Comparison of ENCODE assay signal across 18 cellular contexts in the genomic region with DNA sequence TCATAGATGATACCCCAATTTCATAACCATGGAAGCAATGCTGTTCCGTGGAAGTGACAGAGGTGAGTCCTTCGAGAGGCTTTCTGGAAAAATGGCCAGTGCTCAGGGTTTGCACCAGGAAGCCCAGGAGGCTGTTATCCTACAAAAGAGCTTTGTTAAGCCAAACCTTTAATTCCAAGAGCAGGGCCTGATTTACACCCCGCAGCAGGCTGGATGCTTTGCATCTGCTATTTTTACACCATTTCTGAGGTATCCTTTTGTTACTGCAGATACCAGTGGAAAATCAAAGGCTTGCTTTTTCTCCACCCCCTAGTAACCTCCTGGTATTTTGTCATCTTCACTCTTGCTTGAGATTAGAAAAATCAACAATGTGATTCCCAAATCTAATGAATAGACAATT.
DNase-seq lines count a peak whose midpoint lies in the region; ATAC-seq, FAIRE-seq and TF ChIP-seq lines count a peak whose summit lies in the region.
"Had no signal": no experiment of that assay in that cellular context is flagged by ENCODE, and none has a peak within 500 bp of the region (broad histone marks: within the 10 kb centered on the region; RNA-seq: fewer than 3 reads in every experiment).

No MANE protein-coding gene starts in this region.

- no peak overlapping the region for H3K4me3 Mint-ChIP-seq in astrocyte (ENCODE audit: unreplicated experiment)
- peak overlapping the region; percentile 47 for H3K4me3 Mint-ChIP-seq in nephron progenitor cell
- H3K4me3 Mint-ChIP-seq: activated CD4-positive, alpha-beta memory T cell treated with anti-CD3 and anti-CD28 coated beads, Interleukin-2, amount 10 ng/mL, durations not matched to agents 7 days and 5 days had no signal

- H3K27me3 Mint-ChIP-seq in astrocyte (ENCODE audit: low read depth, unreplicated experiment) = no peaks in the 10 kb centered on the region
- H3K27me3 Mint-ChIP-seq in nephron progenitor cell (ENCODE audit: low read depth, poor library complexity) = no peaks in the 10 kb centered on the region
- H3K27me3 Mint-ChIP-seq: activated CD4-positive, alpha-beta memory T cell treated with anti-CD3 and anti-CD28 coated beads, Interleukin-2, amount 10 ng/mL, durations not matched to agents 7 days and 5 days had no signal

- H3K4me3 ChIP-seq in astrocyte (ENCODE audit: insufficient read depth, low read depth, low read length) = no peak overlapping the region
- no peak overlapping the region for H3K4me3 ChIP-seq in hepatocyte
- H3K4me3 ChIP-seq: left ventricle myocardium inferior had no signal

- no peaks in the 10 kb centered on the region for H3K9me2 ChIP-seq in hepatocyte (replicated peaks; ENCODE audit: insufficient read depth)

- FAIRE-seq in astrocyte (lab: Jason Lieb, UNC) = no peak

- H3K27me3 ChIP-seq in astrocyte (ENCODE audit: insufficient read depth, low read length) (no peaks in the 10 kb centered on the region), hepatocyte (no peaks in the 10 kb centered on the region)
- H3K27me3 ChIP-seq: BE2C had no signal

- ATAC-seq in GM21576 (IDR thresholded peaks at IDR 0.05; ENCODE audit: unreplicated experiment) = no peak

- peaks cover 6% of the 10 kb centered on the region for H3K4me1 Mint-ChIP-seq in astrocyte (ENCODE audit: low read depth, unreplicated experiment)
- H3K4me1 Mint-ChIP-seq in nephron progenitor cell = peaks cover 87% of the 10 kb centered on the region
- H3K4me1 Mint-ChIP-seq: activated CD4-positive, alpha-beta memory T cell treated with anti-CD3 and anti-CD28 coated beads, Interleukin-2, amount 10 ng/mL, durations not matched to agents 7 days and 5 days had no signal

- H2AFZ ChIP-seq in astrocyte (ENCODE audit: low read depth, low read length) (no peak overlapping the region), hepatocyte (no peak overlapping the region)

- no peak overlapping the region for H3K9ac ChIP-seq in astrocyte (ENCODE audit: low read length)

- 74% methylated on average over 3 of the region's 3 CpGs for WGBS in hepatocyte (ENCODE audit: low lambda C conversion rate, missing lambda C conversion rate)

- DNase-seq in DMS153 treated with DMSO at 0.1 percent for 48 hours (lab: John Stamatoyannopoulos, UW; ENCODE audit: unreplicated experiment) (peak; percentile 66), DMS153 (lab: John Stamatoyannopoulos, UW) (no peak), NCI-H1048 (lab: John Stamatoyannopoulos, UW) (peak; percentile 53), astrocyte (ENCODE audit: low read depth) (peak; percentile 2), nephron progenitor cell (no peak), hepatocyte (ENCODE audit: low spot score) (no peak)
- no peak for DNase-seq in activated CD4-positive, alpha-beta T cell treated with anti-CD3 and anti-CD28 coated beads, Interleukin-2, amount 50 U/mL, for 48 hours
- DNase-seq: activated CD4-positive, alpha-beta memory T cell treated with anti-CD3 and anti-CD28 coated beads, Interleukin-2, amount 10 ng/mL, durations not matched to agents 7 days and 5 days; BE2C; effector CD8-positive, alpha-beta T cell; KG1; left ventricle myocardium inferior; MV-4-11; SJCRH30; stimulated activated CD4-positive, alpha-beta T cell treated with anti-CD3 and anti-CD28 coated beads, Interleukin-4, amount 100 ng/mL, for 24 hours; T-helper 2 cell had no signal

- no peak overlapping the region for H3K27ac Mint-ChIP-seq in astrocyte (ENCODE audit: unreplicated experiment)
- peak overlapping the region; percentile 99 for H3K27ac Mint-ChIP-seq in nephron progenitor cell
- H3K27ac Mint-ChIP-seq: activated CD4-positive, alpha-beta memory T cell treated with anti-CD3 and anti-CD28 coated beads, Interleukin-2, amount 10 ng/mL, durations not matched to agents 7 days and 5 days had no signal

- H3K4me1 ChIP-seq in astrocyte (ENCODE audit: insufficient read depth, low read length) (peaks cover 17% of the 10 kb centered on the region), hepatocyte (ENCODE audit: insufficient read depth) (peaks cover 15% of the 10 kb centered on the region)
- H3K4me1 ChIP-seq: BE2C, left ventricle myocardium inferior had no signal

- H3K9me3 ChIP-seq in astrocyte (ENCODE audit: insufficient read depth, low read depth, low read length) (no peaks in the 10 kb centered on the region), hepatocyte (ENCODE audit: low read depth) (no peaks in the 10 kb centered on the region)
- H3K9me3 ChIP-seq: BE2C, left ventricle myocardium inferior, SJCRH30 had no signal

- H3K36me3 Mint-ChIP-seq in astrocyte (ENCODE audit: low read depth, unreplicated experiment) (no peaks in the 10 kb centered on the region), nephron progenitor cell (ENCODE audit: low read depth) (no peaks in the 10 kb centered on the region)

- no peaks in the 10 kb centered on the region for H3K36me3 ChIP-seq in astrocyte (ENCODE audit: insufficient read depth, low read length)
- no peaks in the 10 kb centered on the region for H3K36me3 ChIP-seq in hepatocyte (replicated peaks; ENCODE audit: insufficient read depth, low read depth)
- H3K36me3 ChIP-seq: BE2C, left ventricle myocardium inferior, SJCRH30 had no signal

- H3K9me3 Mint-ChIP-seq in astrocyte (ENCODE audit: unreplicated experiment) (no peaks in the 10 kb centered on the region), nephron progenitor cell (no peaks in the 10 kb centered on the region)
- H3K9me3 Mint-ChIP-seq: activated CD4-positive, alpha-beta memory T cell treated with anti-CD3 and anti-CD28 coated beads, Interleukin-2, amount 10 ng/mL, durations not matched to agents 7 days and 5 days had no signal

- no peak overlapping the region for H3K27ac ChIP-seq in astrocyte (ENCODE audit: low read depth, low read length)
- H3K27ac ChIP-seq in hepatocyte = no peak overlapping the region
- H3K27ac ChIP-seq: 22Rv1, left ventricle myocardium inferior, SJCRH30 had no signal

- H3K4me2 ChIP-seq in astrocyte (ENCODE audit: low read length) = peak overlapping the region; percentile 82
- no peak overlapping the region for H3K4me2 ChIP-seq in hepatocyte

- H4K20me1 ChIP-seq in astrocyte (ENCODE audit: insufficient read depth, low read length) = no peaks in the 10 kb centered on the region
- no peaks in the 10 kb centered on the region for H4K20me1 ChIP-seq in hepatocyte (ENCODE audit: insufficient read depth, poor library complexity, severe bottlenecking)

- no peak for TF ChIP-seq CTCF in astrocyte (IDR thresholded peaks at IDR 0.05; ENCODE audit: insufficient read depth, low read depth, low read length)
- TF ChIP-seq CTCF in nephron progenitor cell (IDR thresholded peaks at IDR 0.05) = no peak
- TF ChIP-seq CTCF in hepatocyte (IDR thresholded peaks at IDR 0.05; ENCODE audit: poor library complexity) = no peak

- H3K79me2 ChIP-seq in astrocyte (ENCODE audit: insufficient read depth, low read length) = no peaks in the 10 kb centered on the region
- H3K79me2 ChIP-seq in hepatocyte = no peaks in the 10 kb centered on the region

Comparison
In these comparisons a context has a peak if more than half of its experiments do, and no peak if none do; other contexts are left out.
1. DNase-seq: peak in DMS153 treated with DMSO at 0.1 percent for 48 hours (single experiment), NCI-H1048 (single experiment) and astrocyte (single experiment); none in DMS153 (single experiment), nephron progenitor cell (single experiment), activated CD4-positive, alpha-beta T cell treated with anti-CD3 and anti-CD28 coated beads, Interleukin-2, amount 50 U/mL, for 48 hours (0 of 2) and hepatocyte (single experiment).